ENCODE assay signal across 1 cellular context in genomic region chr12:117367006-117367638, GRCh38.
TF ChIP-seq lines count a peak whose summit lies in the region.

No MANE protein-coding gene starts in this region.

TF ChIP-seq in HepG2, 621 proteins besides CTCF, POLR2A, EP300 and RAD21 (continued from another document):
- TF ChIP-seq HOMEZ (CRISPR knock-in tag; IDR thresholded peaks at IDR 0.05; ENCODE audit: low read depth), result no peak
- peak; percentile 62 for TF ChIP-seq XRCC5 (optimal IDR thresholded peaks at IDR 0.05; ENCODE audit: low read length)
- no peak for TF ChIP-seq SP2 (CRISPR knock-in tag; IDR thresholded peaks at IDR 0.05)
- no peak for TF ChIP-seq MIER3 (CRISPR knock-in tag; IDR thresholded peaks at IDR 0.05; ENCODE audit: borderline replicate concordance)
- no peak for TF ChIP-seq GMEB1 (CRISPR knock-in tag; IDR thresholded peaks at IDR 0.05; ENCODE audit: borderline replicate concordance)
- TF ChIP-seq RFX5 (IDR thresholded peaks at IDR 0.05; ENCODE audit: low read depth, low read length), result no peak
- TF ChIP-seq ZNF589 (CRISPR knock-in tag; conservative IDR thresholded peaks at IDR 0.05), result no peak
- no peak for TF ChIP-seq IRF1 (CRISPR knock-in tag; IDR thresholded peaks at IDR 0.05; ENCODE audit: low read depth)
- TF ChIP-seq ETV5 (CRISPR knock-in tag; IDR thresholded peaks at IDR 0.05; ENCODE audit: borderline replicate concordance), result no peak
- no peak for TF ChIP-seq ZNF142 (CRISPR knock-in tag; IDR thresholded peaks at IDR 0.05)
- 0 out of 2 replicates have a peak, but pooled peaks have one; percentile 27 for TF ChIP-seq KDM2A (CRISPR knock-in tag; IDR thresholded peaks at IDR 0.05; ENCODE audit: borderline replicate concordance, low read depth)
- TF ChIP-seq THAP7 (CRISPR knock-in tag; IDR thresholded peaks at IDR 0.05), result no peak
- TF ChIP-seq ZNF83 (CRISPR knock-in tag; IDR thresholded peaks at IDR 0.05; ENCODE audit: borderline replicate concordance), result no peak
- TF ChIP-seq ZNF614 (CRISPR knock-in tag; IDR thresholded peaks at IDR 0.05; ENCODE audit: borderline replicate concordance), result no peak
- TF ChIP-seq SMC3 (IDR thresholded peaks at IDR 0.05; ENCODE audit: low read length), result peak; percentile 93
- no peak for TF ChIP-seq PRMT3 (CRISPR knock-in tag; IDR thresholded peaks at IDR 0.05; ENCODE audit: borderline replicate concordance, low read depth)
- TF ChIP-seq NCOA1 (CRISPR knock-in tag; IDR thresholded peaks at IDR 0.05), result no peak
- no peak for TF ChIP-seq GATAD1 (CRISPR knock-in tag; IDR thresholded peaks at IDR 0.05)
- no peak for TF ChIP-seq ZSCAN5A (CRISPR knock-in tag; IDR thresholded peaks at IDR 0.05; ENCODE audit: borderline replicate concordance)
- no peak for TF ChIP-seq RFX3 (CRISPR knock-in tag; IDR thresholded peaks at IDR 0.05)
